Comparison of ENCODE assay signal across 8 cellular contexts in the genomic region with DNA sequence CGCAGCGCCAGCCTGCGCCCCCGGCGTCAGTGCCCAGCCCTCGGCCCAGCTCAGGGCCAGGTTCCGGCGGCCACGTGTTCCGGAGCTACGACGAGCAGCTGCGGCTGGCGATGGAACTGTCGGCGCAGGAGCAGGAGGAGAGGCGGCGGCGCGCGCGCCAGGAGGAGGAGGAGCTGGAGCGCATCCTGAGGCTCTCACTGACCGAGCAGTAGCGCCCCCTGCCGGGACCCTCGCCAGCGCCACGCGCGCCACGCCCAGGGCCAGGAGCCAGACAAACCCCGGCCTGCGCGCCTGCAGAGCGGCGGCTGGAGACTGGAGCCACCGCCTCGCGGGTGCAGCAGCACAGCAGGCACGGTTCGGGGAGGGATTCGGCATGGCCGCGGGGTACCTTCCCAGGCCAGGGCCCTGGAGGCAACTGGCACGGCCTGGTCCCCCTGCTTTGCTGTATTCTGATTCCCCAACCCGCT. TPM values are rescaled to one million over a fixed set of nuclear protein-coding genes. Genes with fewer than 3 reads are reported as not detected.
A peak's percentile ranks its signal among the peaks of the same experiment; 100 is the strongest.
DNase-seq lines count a peak whose midpoint lies in the region; ATAC-seq and FAIRE-seq lines count a peak whose summit lies in the region.

No MANE protein-coding gene starts in this region.

- peak overlapping the region; percentile 24 for H2BK120ac ChIP-seq in neuronal stem cell (ENCODE audit: low read depth, low read length)

- no peak overlapping the region for H3K4ac ChIP-seq in neuronal stem cell (ENCODE audit: low read length)

- no peak overlapping the region for H3K14ac ChIP-seq in neuronal stem cell (ENCODE audit: low read length)

- H2BK12ac ChIP-seq in neuronal stem cell (ENCODE audit: low read length) = peak overlapping the region; percentile 97

- H3K36me3 Mint-ChIP-seq in CD4-positive, alpha-beta memory T cell = peaks cover 0 to 1% of the 10 kb centered on the region in 2 donors

- H3K4me2 ChIP-seq in neuronal stem cell (ENCODE audit: insufficient read depth, low read length, poor library complexity, severe bottlenecking) = peak overlapping the region; percentile 43

- no peaks in the 10 kb centered on the region for H3K36me3 ChIP-seq in CD4-positive, alpha-beta memory T cell (ENCODE audit: insufficient read depth, low read length)
- peaks cover 6 to 46% of the 10 kb centered on the region in 2 donors for H3K36me3 ChIP-seq in neuronal stem cell (replicated peaks in 1 of 2; ENCODE audit: control insufficient read depth in 2 of 2, insufficient read depth in 2 of 2, low read length in 2 of 2)

- peaks cover 4% of the 10 kb centered on the region for H3K79me1 ChIP-seq in neuronal stem cell (ENCODE audit: low read depth, low read length)

- POLR2A ChIA-PET in CD4-positive, alpha-beta memory T cell (lab: Charles Lee; ENCODE audit: partially characterized antibody) = interaction anchor here (0.8 to 6.9 kb wide), 10 partner anchors 9 to 147 kb away, joined by 3 to 127 read pairs (median 8); partner anchors contain the start of genes ANKRD13B and GIT1

- peaks cover 17 to 41% (median 30%) of the 10 kb centered on the region in 4 donors for H3K4me1 Mint-ChIP-seq in CD4-positive, alpha-beta memory T cell

- H3K27me3 ChIP-seq in CD4-positive, alpha-beta memory T cell (ENCODE audit: insufficient read depth, low read length) = no peaks in the 10 kb centered on the region
- peaks cover 8 to 29% (median 16%) of the 10 kb centered on the region in 3 experiments for H3K27me3 ChIP-seq in neuronal stem cell (ENCODE audit: control insufficient read depth in 3 of 3, insufficient read depth in 3 of 3, low read depth in 1 of 3, low read length in 3 of 3)

- H3K27ac Mint-ChIP-seq in CD4-positive, alpha-beta memory T cell = peak overlapping the region in 1 of 7 donors; percentile 83

- H3K23ac ChIP-seq in neuronal stem cell (ENCODE audit: low read depth, low read length, poor library complexity) = peak overlapping the region; percentile 59

- H2BK15ac ChIP-seq in neuronal stem cell (ENCODE audit: low read length) = peak overlapping the region; percentile 81

- no peak overlapping the region for H3K27ac ChIP-seq in CD4-positive, alpha-beta memory T cell (ENCODE audit: low read depth, low read length)
- no peak overlapping the region for H3K27ac ChIP-seq in neuronal stem cell (replicated peaks; ENCODE audit: low read length)

- FAIRE-seq in frontal cortex (lab: Jason Lieb, UNC) = no peak

- WGBS in neuronal stem cell (ENCODE audit: extremely low coverage in 2 of 2, insufficient read length in 2 of 2, insufficient replicate concordance in 1 of 2), 2 donors = no CpG with 5 or more reads among the region's 47 CpGs

- no peak overlapping the region for H4K91ac ChIP-seq in neuronal stem cell (ENCODE audit: low read depth, low read length, poor library complexity)

- H2BK5ac ChIP-seq in neuronal stem cell (ENCODE audit: low read length) = peak overlapping the region; percentile 14

- peak overlapping the region; percentile 44 to 57 for H3K4me3 ChIP-seq in CD4-positive, alpha-beta memory T cell (ENCODE audit: low read length in 2 of 2)
- H3K4me3 ChIP-seq in neuronal stem cell (ENCODE audit: low read length in 2 of 2) = no peak overlapping the region

- no peak overlapping the region for H2AFZ ChIP-seq in neuronal stem cell (ENCODE audit: low read length)

- H2AK5ac ChIP-seq in neuronal stem cell (ENCODE audit: low read depth, low read length) = peak overlapping the region; percentile 92

- H3K9me3 Mint-ChIP-seq in CD4-positive, alpha-beta memory T cell = no peaks in the 10 kb centered on the region

- peaks cover 54% of the 10 kb centered on the region for H3K4me1 ChIP-seq in CD4-positive, alpha-beta memory T cell (ENCODE audit: insufficient read depth, low read length)
- peaks cover 0 to 29% of the 10 kb centered on the region in 2 donors for H3K4me1 ChIP-seq in neuronal stem cell (ENCODE audit: control insufficient read depth in 2 of 2, insufficient read depth in 1 of 2, low read depth in 1 of 2, low read length in 2 of 2)

- no peaks in the 10 kb centered on the region for H3K27me3 Mint-ChIP-seq in CD4-positive, alpha-beta memory T cell

- no peaks in the 10 kb centered on the region for H3K9me3 ChIP-seq in CD4-positive, alpha-beta memory T cell (ENCODE audit: control insufficient read depth in 1 of 2, low read length in 2 of 2)
- H3K9me3 ChIP-seq in neuronal stem cell (replicated peaks in 1 of 2; ENCODE audit: control insufficient read depth in 2 of 2, insufficient read depth in 1 of 2, low read depth in 1 of 2, low read length in 2 of 2) = peaks cover 3 to 11% of the 10 kb centered on the region in 2 donors

- H3K9ac ChIP-seq in neuronal stem cell (ENCODE audit: low read depth, low read length, poor library complexity) = peak overlapping the region; percentile 83

- intact Hi-C loops in CD4-positive, alpha-beta memory T cell (cut with micrococcal nuclease) = loop anchor here (1.0 to 10.0 kb wide), 2 partner anchors 33 to 481 kb away; no protein-coding TSS in a partner anchor

- peak overlapping the region; percentile 93 for H3K18ac ChIP-seq in neuronal stem cell (ENCODE audit: low read length)

- no peak for ATAC-seq in GM18519 (IDR thresholded peaks at IDR 0.05; ENCODE audit: low FRiP score, unreplicated experiment)

- CTCF ChIA-PET in CD4-positive, alpha-beta memory T cell (lab: Charles Lee; ENCODE audit: partially characterized antibody) = interaction anchor here (0.7 to 22.5 kb wide), 16 partner anchors 9 to 863 kb away, joined by 3 to 523 read pairs (median 5); partner anchors contain the start of genes ABHD15, ANKRD13B and TP53I13

- H4K8ac ChIP-seq in neuronal stem cell (ENCODE audit: low read depth, low read length) = no peak overlapping the region

- H3K4me3 Mint-ChIP-seq in CD4-positive, alpha-beta memory T cell = peak overlapping the region in 7 of 8 donors; percentile 54 to 79 (median 61)

- peak; percentile 87 to 92 (median 89) for DNase-seq in CD4-positive, alpha-beta memory T cell
- DNase-seq in MV-4-11 (lab: John Stamatoyannopoulos, UW) = peak; percentile 66
- peak; percentile 90 for DNase-seq in activated effector memory CD4-positive, alpha-beta T cell treated with Interleukin-2 at 50 U/mL for 16 hours
- peak; percentile 82 to 86 for DNase-seq in frontal cortex (ENCODE audit: low spot score in 2 of 2)
- DNase-seq in neuronal stem cell (ENCODE audit: low spot score) = peak; percentile 90
- DNase-seq in stimulated activated naive CD4-positive, alpha-beta T cell treated with Interleukin-2 at 50 U/mL for 16 hours (lab: John Stamatoyannopoulos, UW) = peak; percentile 88
- no peak for DNase-seq in HPDE6-E6E7 (ENCODE audit: extremely low spot score)

RNA-seq across cellular contexts. Expression of gene CORO6, which starts 9.3 kb away (rescaled TPM):
- total RNA-seq in CD4-positive, alpha-beta memory T cell = 1 to 10 TPM; 1.6 to 2.2 TPM
- not detected for polyA plus RNA-seq in CD4-positive, alpha-beta memory T cell
- total RNA-seq in frontal cortex = 0.82 TPM
- 5.2 TPM for polyA plus RNA-seq in neuronal stem cell (2013, experiment 1 of 2)
- 5.5 TPM for polyA plus RNA-seq in neuronal stem cell (2013, experiment 2 of 2)

RNA-seq across cellular contexts. Expression of gene ANKRD13B, which starts 20.5 kb away (rescaled TPM):
- total RNA-seq in CD4-positive, alpha-beta memory T cell = 1 to 10 TPM; 1.3 to 2.3 TPM
- polyA plus RNA-seq in CD4-positive, alpha-beta memory T cell = not detected
- 19.6 TPM for total RNA-seq in frontal cortex
- polyA plus RNA-seq in neuronal stem cell (2013, experiment 1 of 2) = 24.5 TPM
- 23.7 TPM for polyA plus RNA-seq in neuronal stem cell (2013, experiment 2 of 2)

RNA-seq across cellular contexts. Expression of gene GIT1, which starts 24.0 kb away (rescaled TPM):
- total RNA-seq in CD4-positive, alpha-beta memory T cell = 10 to 100 TPM; 78.9 to 82.8 TPM
- 10 to 100 TPM in 1 of 2 donors, 1 to 10 TPM in 1; 4.2 to 24.9 TPM for polyA plus RNA-seq in CD4-positive, alpha-beta memory T cell
- total RNA-seq in frontal cortex = 30.6 TPM
- 63.2 TPM for polyA plus RNA-seq in neuronal stem cell (2013, experiment 1 of 2)
- polyA plus RNA-seq in neuronal stem cell (2013, experiment 2 of 2) = 65.1 TPM

RNA-seq across cellular contexts. Expression of gene TP53I13, which starts 44.9 kb away (rescaled TPM):
- 100 to 1,000 TPM; 149 to 158 TPM for total RNA-seq in CD4-positive, alpha-beta memory T cell
- 10 to 100 TPM; 31.5 to 47.5 TPM for polyA plus RNA-seq in CD4-positive, alpha-beta memory T cell
- total RNA-seq in frontal cortex = 4.9 TPM
- 32.2 TPM for polyA plus RNA-seq in neuronal stem cell (2013, experiment 1 of 2)
- 30.4 TPM for polyA plus RNA-seq in neuronal stem cell (2013, experiment 2 of 2)

RNA-seq across cellular contexts. Expression of gene ABHD15, which starts 46.6 kb away (rescaled TPM):
- total RNA-seq in CD4-positive, alpha-beta memory T cell = 10 to 100 TPM; 18.1 to 18.8 TPM
- 10 to 100 TPM in 1 of 2 donors, 1 to 10 TPM in 1; 8.2 to 13.5 TPM for polyA plus RNA-seq in CD4-positive, alpha-beta memory T cell
- total RNA-seq in frontal cortex = 0.41 TPM
- 2.6 TPM for polyA plus RNA-seq in neuronal stem cell (2013, experiment 1 of 2)
- polyA plus RNA-seq in neuronal stem cell (2013, experiment 2 of 2) = 2.5 TPM

Comparison
In these comparisons a context has a peak if more than half of its experiments do, and no peak if none do; other contexts are left out.
1. H3K4me3 ChIP-seq: peak in CD4-positive, alpha-beta memory T cell (2 of 2); none in neuronal stem cell (0 of 2).